8 cellular contexts compared by ENCODE assay signal in the genomic region with DNA sequence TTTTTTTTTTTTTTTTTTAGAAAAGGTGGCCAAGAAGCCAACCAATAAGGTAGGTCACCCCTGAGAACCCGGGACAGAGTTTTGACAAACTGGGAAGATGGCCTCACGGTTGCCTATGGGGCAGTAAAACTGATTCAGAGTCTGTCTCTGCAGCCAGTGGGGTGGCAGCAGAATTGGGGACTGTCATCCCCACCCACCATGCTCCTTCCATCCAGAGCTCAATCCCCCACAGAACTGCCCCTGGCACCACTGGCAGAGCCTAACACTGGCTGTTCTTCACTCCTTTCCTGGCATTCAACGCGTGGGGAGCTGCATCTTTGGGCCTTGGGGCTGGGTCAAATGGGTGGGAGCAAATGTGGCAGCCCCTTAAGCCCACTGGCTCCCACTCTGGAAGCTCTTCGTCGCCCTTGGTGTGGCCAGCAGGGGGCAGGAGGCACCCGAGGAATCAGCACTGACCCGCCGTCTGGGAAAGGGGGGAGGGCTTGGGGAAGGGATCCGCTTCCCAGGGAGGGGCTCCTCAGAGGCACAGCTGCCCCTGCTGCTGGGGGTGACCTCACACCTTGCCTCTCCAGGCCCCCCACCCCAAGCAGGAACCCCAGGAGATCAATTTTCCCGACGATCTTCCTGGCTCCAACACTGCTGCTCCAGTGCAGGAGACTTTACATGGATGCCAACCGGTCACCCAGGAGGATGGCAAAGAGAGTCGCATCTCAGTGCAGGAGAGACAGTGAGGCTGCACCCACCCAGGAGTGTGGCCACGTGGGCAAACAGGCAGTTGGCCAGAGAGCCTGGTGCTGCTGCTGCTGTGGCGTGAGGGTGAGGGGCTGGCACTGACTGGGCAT. TPM values are rescaled to one million over a fixed set of nuclear protein-coding genes. Genes with fewer than 3 reads are reported as not detected.
A peak's percentile ranks its signal among the peaks of the same experiment; 100 is the strongest.
DNase-seq lines count a peak whose midpoint lies in the region; ATAC-seq, FAIRE-seq and TF ChIP-seq lines count a peak whose summit lies in the region.

No MANE protein-coding gene starts in this region.

- no peak for TF ChIP-seq POLR2A in HepG2 (IDR thresholded peaks at IDR 0.05; ENCODE audit: insufficient read depth in 1 of 2, low read depth in 2 of 2, low read length in 2 of 2)

- ATAC-seq in HepG2 = peak; percentile 56
- ATAC-seq in GM19467 (IDR thresholded peaks at IDR 0.05; ENCODE audit: unreplicated experiment) = no peak
- no peak for ATAC-seq in GM21528 (IDR thresholded peaks at IDR 0.05; ENCODE audit: low FRiP score, unreplicated experiment)

- H3K4me1 ChIP-seq in HepG2 (ENCODE audit: insufficient read depth, low read length) = peaks cover 16% of the 10 kb centered on the region

- H3K4me2 ChIP-seq in HepG2 (ENCODE audit: low read depth, low read length) = no peak overlapping the region

- H3K79me2 ChIP-seq in HepG2 (ENCODE audit: insufficient read depth, low read length) = no peaks in the 10 kb centered on the region

- DNase-seq in COLO668 (lab: John Stamatoyannopoulos, UW; ENCODE audit: unreplicated experiment) (peak; percentile 47), HuH-7 (ENCODE audit: low spot score) (peak; percentile 69), astrocyte of the cerebellum (ENCODE audit: low read depth) (no peak), HepG2 (ENCODE audit: low spot score) (peak; percentile 23), H4 (ENCODE audit: low spot score) (no peak), activated T-cell treated with anti-CD3 and anti-CD28 coated beads for 4 hours (no peak)

- intact Hi-C loops in HepG2 (cut with micrococcal nuclease; ENCODE audit: unreplicated experiment) = no loop called here

- in situ Hi-C loops in astrocyte of the cerebellum (cut with HindIII; ENCODE audit: low sequenced_read_pairs) = no loop called here
- in situ Hi-C loops in HepG2 (cut with HindIII; ENCODE audit: extremely low pct_ligation_motif_present, low pct_unique_long_range_greater_than_20kb) = no loop called here

- TF ChIP-seq CTCF in astrocyte of the cerebellum (IDR thresholded peaks at IDR 0.05; ENCODE audit: low read depth, low read length, missing control alignments) (peak; percentile 59), HepG2 (CRISPR knock-in tag; IDR thresholded peaks at IDR 0.05) (peak; percentile 78)

- no peak overlapping the region for H3K9ac ChIP-seq in HepG2 (ENCODE audit: insufficient read depth, low read depth, low read length)

- H3K27me3 ChIP-seq in HepG2 (ENCODE audit: control insufficient read depth in 1 of 2, insufficient read depth in 2 of 2, low read length in 2 of 2) = peaks cover 6 to 46% of the 10 kb centered on the region in 2 experiments; a peak in 4 of 5 replicates

- H2AFZ ChIP-seq in HepG2 (ENCODE audit: low read length) = no peak overlapping the region

- no TSS peak for BruUV-seq in HepG2 (replicated peaks; lab: Mats Ljungman, UMichigan)

- WGBS in HepG2 (ENCODE audit: low lambda C conversion rate) = 32% methylated on average over 15 of the region's 16 CpGs

- POLR2A ChIA-PET in HepG2 (lab: Yijun Ruan, JAX) = no interaction called here

- no peak overlapping the region for H3K27ac ChIP-seq in HepG2 (ENCODE audit: extremely low read length, insufficient read depth, low read length)

- no peaks in the 10 kb centered on the region for H3K36me3 ChIP-seq in HepG2 (replicated peaks in 1 of 2; ENCODE audit: control insufficient read depth in 1 of 2, insufficient read depth in 2 of 2, low read length in 2 of 2)

- TF ChIP-seq EP300 in HepG2 (IDR thresholded peaks at IDR 0.05; ENCODE audit: low read depth in 2 of 2, low read length in 2 of 2) = no peak
- no peak for TF ChIP-seq EP300 in HepG2 (CRISPR knock-in tag; IDR thresholded peaks at IDR 0.05; ENCODE audit: borderline replicate concordance)

- H3K4me3 ChIP-seq in astrocyte of the cerebellum (ENCODE audit: low read depth, low read length) (no peak overlapping the region), HepG2 (replicated peaks in 1 of 3; ENCODE audit: insufficient read depth in 1 of 3, low read depth in 2 of 3, low read length in 3 of 3) (no peak overlapping the region)

- CTCF ChIA-PET in HepG2 (lab: Yijun Ruan, JAX; ENCODE audit: low intra/inter-chr PET ratio, low total read pairs) = interaction anchor here (1.3 kb wide), 1 partner anchor 114 kb away, joined by 3 read pairs; no protein-coding TSS in a partner anchor

- H3K9me3 ChIP-seq in HepG2 (ENCODE audit: low read length) = no peaks in the 10 kb centered on the region

- TF ChIP-seq RAD21 in HepG2 (CRISPR knock-in tag; IDR thresholded peaks at IDR 0.05) = 0 out of 2 replicates have a peak, but pooled peaks have one; percentile 25

- FAIRE-seq in HepG2 (lab: Jason Lieb, UNC) = no peak

- H4K20me1 ChIP-seq in HepG2 (ENCODE audit: insufficient read depth, low read length) = peaks cover 2% of the 10 kb centered on the region; the same call in 1 of the 2 replicates

TF ChIP-seq in HepG2, 621 proteins besides CTCF, POLR2A, EP300 and RAD21 (continues in another document):
- TF ChIP-seq MYC (CRISPR knock-in tag; IDR thresholded peaks at IDR 0.05; ENCODE audit: borderline replicate concordance) = 0 out of 2 replicates have a peak, but pooled peaks have one; percentile 30
- TF ChIP-seq CENPT (CRISPR knock-in tag; IDR thresholded peaks at IDR 0.05; ENCODE audit: low read depth) = peak; percentile 69
- no peak for TF ChIP-seq ZNF430 (CRISPR knock-in tag; IDR thresholded peaks at IDR 0.05)
- TF ChIP-seq CBX5 (CRISPR knock-in tag; IDR thresholded peaks at IDR 0.05; ENCODE audit: borderline replicate concordance) = no peak
- TF ChIP-seq RBM39 (IDR thresholded peaks at IDR 0.05; ENCODE audit: low read depth, low read length, poor library complexity, severe bottlenecking) = peak; percentile 47
- 0 out of 2 replicates have a peak, but pooled peaks have one; percentile 39 for TF ChIP-seq KDM2A (CRISPR knock-in tag; IDR thresholded peaks at IDR 0.05; ENCODE audit: borderline replicate concordance, low read depth)
- TF ChIP-seq ZFP41 (CRISPR knock-in tag; IDR thresholded peaks at IDR 0.05; ENCODE audit: borderline replicate concordance) = no peak

RNA-seq across cellular contexts. Expression of gene CD40, which starts 10.4 kb away (rescaled TPM):
- 2.2 and 4.6 TPM in 2 replicates for total RNA-seq in HepG2 (2016; rRNA removed; fragmentation: Illumina TruSeq; extraction: Trizol)
- total RNA-seq in HepG2 (2016; cell fraction: cytosol; rRNA removed; fragmentation: Illumina TruSeq; extraction: Trizol; ENCODE audit: low read depth) = 1.6 and 2.0 TPM in 2 replicates
- 2.5 and 4.5 TPM in 2 replicates for total RNA-seq in HepG2 (2016; cell fraction: insoluble cytoplasmic fraction; rRNA removed; fragmentation: Illumina TruSeq; extraction: Trizol)
- total RNA-seq in HepG2 (2016; cell fraction: membrane; rRNA removed; fragmentation: Illumina TruSeq; extraction: Trizol) = 2.7 and 3.4 TPM in 2 replicates
- total RNA-seq in HepG2 (2016; cell fraction: nucleus; rRNA removed; fragmentation: Illumina TruSeq; extraction: Trizol) = 4.5 and 5.3 TPM in 2 replicates
- 13.4 TPM in 2 replicates for polyA plus RNA-seq in HepG2 (2011; rRNA removed)
- 10.3 and 14.5 TPM in 2 replicates for polyA plus RNA-seq in HepG2 (2011; cell fraction: cytosol; rRNA removed)
- polyA plus RNA-seq in HepG2 (2011; cell fraction: nucleus; rRNA removed) = 11.5 and 13.3 TPM in 2 replicates
- polyA plus RNA-seq in HepG2 (2012) = 5.5 and 6.2 TPM in 2 replicates
- 1.8 and 2.2 TPM in 2 replicates for polyA plus RNA-seq in HepG2 (2016; cell fraction: cytosol; fragmentation: Illumina TruSeq; extraction: Trizol; ENCODE audit: low read depth)
- 2.2 and 2.6 TPM in 2 replicates for polyA plus RNA-seq in HepG2 (2016; cell fraction: insoluble cytoplasmic fraction; fragmentation: Illumina TruSeq; extraction: Trizol; ENCODE audit: low read depth)
- polyA plus RNA-seq in HepG2 (2016; cell fraction: membrane; fragmentation: Illumina TruSeq; extraction: Trizol; ENCODE audit: low read depth) = 1.6 and 2.6 TPM in 2 replicates
- 7.9 and 9.2 TPM in 2 replicates for polyA plus RNA-seq in HepG2 (2016; cell fraction: nucleus; fragmentation: Illumina TruSeq; extraction: Trizol; ENCODE audit: insufficient read depth, low read depth)
- polyA minus RNA-seq in HepG2 (2011; rRNA and poly(A)+ RNA removed; ENCODE audit: low replicate concordance) = 0.70 and 6.5 TPM in 2 replicates
- 3.3 and 4.0 TPM in 2 replicates for polyA minus RNA-seq in HepG2 (2011; cell fraction: cytosol; rRNA and poly(A)+ RNA removed)
- 4.8 and 5.8 TPM in 2 replicates for polyA minus RNA-seq in HepG2 (2011; cell fraction: nucleus; rRNA and poly(A)+ RNA removed)
- total RNA-seq in H4 (2014; rRNA removed; shearing (Covaris generic)) = 6.2 and 13.7 TPM in 2 replicates

RNA-seq across cellular contexts. Expression of gene NCOA5, which starts 38.8 kb away (rescaled TPM):
- total RNA-seq in HepG2 (2016; rRNA removed; fragmentation: Illumina TruSeq; extraction: Trizol) = 28.4 and 37.7 TPM in 2 replicates
- 5.3 and 5.8 TPM in 2 replicates for total RNA-seq in HepG2 (2016; cell fraction: cytosol; rRNA removed; fragmentation: Illumina TruSeq; extraction: Trizol; ENCODE audit: low read depth)
- total RNA-seq in HepG2 (2016; cell fraction: insoluble cytoplasmic fraction; rRNA removed; fragmentation: Illumina TruSeq; extraction: Trizol) = 27.1 and 29.5 TPM in 2 replicates
- total RNA-seq in HepG2 (2016; cell fraction: membrane; rRNA removed; fragmentation: Illumina TruSeq; extraction: Trizol) = 12.8 and 13.5 TPM in 2 replicates
- total RNA-seq in HepG2 (2016; cell fraction: nucleus; rRNA removed; fragmentation: Illumina TruSeq; extraction: Trizol) = 18.5 and 23.8 TPM in 2 replicates
- 16.5 and 17.5 TPM in 2 replicates for polyA plus RNA-seq in HepG2 (2011; rRNA removed)
- 11.8 and 14.3 TPM in 2 replicates for polyA plus RNA-seq in HepG2 (2011; cell fraction: cytosol; rRNA removed)
- 22.9 and 23.8 TPM in 2 replicates for polyA plus RNA-seq in HepG2 (2011; cell fraction: nucleus; rRNA removed)
- polyA plus RNA-seq in HepG2 (2012) = 17.3 and 18.5 TPM in 2 replicates
- polyA plus RNA-seq in HepG2 (2016; cell fraction: cytosol; fragmentation: Illumina TruSeq; extraction: Trizol; ENCODE audit: low read depth) = 3.4 and 3.9 TPM in 2 replicates
- 39.8 and 50.1 TPM in 2 replicates for polyA plus RNA-seq in HepG2 (2016; cell fraction: insoluble cytoplasmic fraction; fragmentation: Illumina TruSeq; extraction: Trizol; ENCODE audit: low read depth)
- polyA plus RNA-seq in HepG2 (2016; cell fraction: membrane; fragmentation: Illumina TruSeq; extraction: Trizol; ENCODE audit: low read depth) = 9.4 and 9.8 TPM in 2 replicates
- 57.0 and 60.2 TPM in 2 replicates for polyA plus RNA-seq in HepG2 (2016; cell fraction: nucleus; fragmentation: Illumina TruSeq; extraction: Trizol; ENCODE audit: insufficient read depth, low read depth)
- polyA minus RNA-seq in HepG2 (2011; rRNA and poly(A)+ RNA removed; ENCODE audit: low replicate concordance) = 16.8 and 41.9 TPM in 2 replicates
- 10.9 and 12.0 TPM in 2 replicates for polyA minus RNA-seq in HepG2 (2011; cell fraction: cytosol; rRNA and poly(A)+ RNA removed)
- polyA minus RNA-seq in HepG2 (2011; cell fraction: nucleus; rRNA and poly(A)+ RNA removed) = 17.4 TPM in 2 replicates
- 17.4 and 18.1 TPM in 2 replicates for total RNA-seq in H4 (2014; rRNA removed; shearing (Covaris generic))

Comparison
In these comparisons a context has a peak if more than half of its experiments do, and no peak if none do; other contexts are left out.
1. DNase-seq: peak in COLO668 (single experiment), HuH-7 (single experiment) and HepG2 (single experiment); none in astrocyte of the cerebellum (single experiment), H4 (single experiment) and activated T-cell treated with anti-CD3 and anti-CD28 coated beads for 4 hours (single experiment).